17 cellular contexts compared by ENCODE assay signal in the genomic region with DNA sequence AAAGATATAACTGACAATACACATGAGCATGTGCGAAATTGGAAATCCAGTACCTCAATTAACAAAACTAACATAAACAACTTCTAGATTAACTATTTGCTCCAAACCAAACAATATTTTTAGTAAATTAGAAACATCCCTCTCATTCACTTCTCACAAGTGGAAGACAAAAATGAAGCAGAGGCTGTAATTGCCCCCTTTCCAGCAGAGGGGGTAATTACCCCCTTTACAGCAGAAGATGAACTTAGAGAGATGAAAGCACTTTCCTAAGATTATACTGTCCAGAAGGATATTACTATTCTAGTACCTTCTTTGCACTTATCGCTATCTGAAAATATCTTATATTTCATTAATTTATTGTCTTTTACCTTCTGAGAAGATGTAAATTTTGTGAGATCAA.
"Had no signal": no experiment of that assay in that cellular context is flagged by ENCODE, and none has a peak within 500 bp of the region (broad histone marks: within the 10 kb centered on the region; RNA-seq: fewer than 3 reads in every experiment).

No MANE protein-coding gene starts in this region.

- H3K9me3 Mint-ChIP-seq: nephron progenitor cell; stimulated activated naive B cell treated with anti-CD40 and anti-IgM and Interleukin-4, amounts not matched to agents 10 μg/mL and 1 μg/mL and 100 μg/mL, for 72 hours; stimulated activated naive CD8-positive, alpha-beta T cell treated with anti-CD3 and anti-CD28 coated beads, Interleukin-15, amount 100 ng/mL, for 72 hours had no signal

- H3K4me3 ChIP-seq: left ventricle myocardium inferior, lung, sigmoid colon, skin epidermis, testis, tibial nerve had no signal

- H3K9me3 ChIP-seq: left ventricle myocardium inferior, neutrophil, sigmoid colon, testis, tibial nerve had no signal

- H3K4me3 Mint-ChIP-seq: naive thymus-derived CD4-positive, alpha-beta T cell; nephron progenitor cell; stimulated activated naive B cell treated with anti-CD40 and anti-IgM and Interleukin-4, amounts not matched to agents 10 μg/mL and 1 μg/mL and 100 μg/mL, for 72 hours; stimulated activated naive CD8-positive, alpha-beta T cell treated with anti-CD3 and anti-CD28 coated beads, Interleukin-15, amount 100 ng/mL, for 72 hours had no signal

- H3K4me1 Mint-ChIP-seq: naive thymus-derived CD4-positive, alpha-beta T cell; nephron progenitor cell; stimulated activated naive B cell treated with anti-CD40 and anti-IgM and Interleukin-4, amounts not matched to agents 10 μg/mL and 1 μg/mL and 100 μg/mL, for 72 hours; stimulated activated naive CD8-positive, alpha-beta T cell treated with anti-CD3 and anti-CD28 coated beads, Interleukin-15, amount 100 ng/mL, for 72 hours had no signal

- ATAC-seq: foreskin keratinocyte; left cardiac atrium; naive thymus-derived CD4-positive, alpha-beta T cell; stimulated activated naive B cell treated with anti-CD40 and anti-IgM and Interleukin-4, amounts not matched to agents 10 μg/mL and 1 μg/mL and 100 μg/mL, for 72 hours; stimulated activated naive CD8-positive, alpha-beta T cell treated with anti-CD3 and anti-CD28 coated beads, Interleukin-15, amount 100 ng/mL, for 72 hours had no signal

- H3K27me3 ChIP-seq: foreskin keratinocyte, neutrophil, sigmoid colon, testis, tibial nerve had no signal

- H3K27ac ChIP-seq: foreskin keratinocyte, left ventricle myocardium inferior, neutrophil, sigmoid colon, skin epidermis, testis, tibial nerve had no signal

- H3K36me3 Mint-ChIP-seq: naive thymus-derived CD4-positive, alpha-beta T cell; stimulated activated naive B cell treated with anti-CD40 and anti-IgM and Interleukin-4, amounts not matched to agents 10 μg/mL and 1 μg/mL and 100 μg/mL, for 72 hours had no signal

- H3K27ac Mint-ChIP-seq: naive thymus-derived CD4-positive, alpha-beta T cell; nephron progenitor cell; stimulated activated naive B cell treated with anti-CD40 and anti-IgM and Interleukin-4, amounts not matched to agents 10 μg/mL and 1 μg/mL and 100 μg/mL, for 72 hours; stimulated activated naive CD8-positive, alpha-beta T cell treated with anti-CD3 and anti-CD28 coated beads, Interleukin-15, amount 100 ng/mL, for 72 hours had no signal

- H3K4me1 ChIP-seq: foreskin keratinocyte, left ventricle myocardium inferior, sigmoid colon, testis, tibial nerve had no signal

- H3K27me3 Mint-ChIP-seq: naive thymus-derived CD4-positive, alpha-beta T cell; stimulated activated naive B cell treated with anti-CD40 and anti-IgM and Interleukin-4, amounts not matched to agents 10 μg/mL and 1 μg/mL and 100 μg/mL, for 72 hours; stimulated activated naive CD8-positive, alpha-beta T cell treated with anti-CD3 and anti-CD28 coated beads, Interleukin-15, amount 100 ng/mL, for 72 hours had no signal

- DNase-seq: foreskin keratinocyte; kidney; left cardiac atrium; left ventricle myocardium inferior; mesenchymal stem cell; naive thymus-derived CD4-positive, alpha-beta T cell; nephron progenitor cell; sigmoid colon; stimulated activated CD4-positive, alpha-beta T cell treated with anti-CD3 and anti-CD28 coated beads, Interleukin-2, amount 100 ng/mL, for 24 hours; stimulated activated CD4-positive, alpha-beta T cell treated with anti-CD3 and anti-CD28 coated beads, Interleukin-4, amount 100 ng/mL, for 4 hours; stimulated activated naive B cell treated with anti-CD40 and anti-IgM and Interleukin-4, amounts not matched to agents 10 μg/mL and 1 μg/mL and 100 μg/mL, for 72 hours; stimulated activated naive CD8-positive, alpha-beta T cell treated with anti-CD3 and anti-CD28 coated beads, Interleukin-15, amount 100 ng/mL, for 72 hours; testis had no signal

- H3K36me3 ChIP-seq: left ventricle myocardium inferior, neutrophil, sigmoid colon, tibial nerve had no signal
